Comparison of ENCODE assay signal across 1 cellular context in genomic region chr9:83707768-83708514, GRCh38.
TF ChIP-seq lines count a peak whose summit lies in the region.

TSS of gene UBQLN1 (minus strand) at chr9:83707958. CDS start at chr9:83707679, 279 bp downstream.

TF ChIP-seq in A549, 52 proteins besides CTCF, POLR2A, EP300 and RAD21 (continued from another document):
- TF ChIP-seq ZSCAN20 (CRISPR knock-in tag; IDR thresholded peaks at IDR 0.05) (no peak), CBX8 (IDR thresholded peaks at IDR 0.05) (no peak), FOSB (CRISPR knock-in tag; IDR thresholded peaks at IDR 0.05) (no peak), BHLHE40 (IDR thresholded peaks at IDR 0.05; ENCODE audit: low read depth, low read length) (no peak), NR3C1 (IDR thresholded peaks at IDR 0.05) (no peak), HEYL (CRISPR knock-in tag; IDR thresholded peaks at IDR 0.05) (no peak), KDM1A (IDR thresholded peaks at IDR 0.05; ENCODE audit: low read depth) (no peak), RARB (CRISPR knock-in tag; IDR thresholded peaks at IDR 0.05) (no peak), SREBF2 (IDR thresholded peaks at IDR 0.05) (no peak), ZC3H11A (IDR thresholded peaks at IDR 0.05) (no peak), POLR2AphosphoS2 (conservative IDR thresholded peaks at IDR 0.05; ENCODE audit: low read length) (no peak), HOXB13 (CRISPR knock-in tag; IDR thresholded peaks at IDR 0.05; ENCODE audit: low read depth) (no peak), SMC3 (IDR thresholded peaks at IDR 0.05) (no peak), HES2 (IDR thresholded peaks at IDR 0.05) (no peak), RNF2 (IDR thresholded peaks at IDR 0.05; ENCODE audit: borderline replicate concordance, low read depth) (no peak), FOSL2 (IDR thresholded peaks at IDR 0.05) (no peak), FOSL2 (CRISPR knock-in tag; IDR thresholded peaks at IDR 0.05) (peak; percentile 62), JUNB (IDR thresholded peaks at IDR 0.05) (no peak), BCL3 (IDR thresholded peaks at IDR 0.05) (peak; percentile 63; the same call in 2 of the 3 replicates), RCOR1 (IDR thresholded peaks at IDR 0.05; ENCODE audit: low read depth, low read length) (no peak), HOXA7 (CRISPR knock-in tag; IDR thresholded peaks at IDR 0.05) (no peak), USF2 (IDR thresholded peaks at IDR 0.05) (no peak), CHD2 (IDR thresholded peaks at IDR 0.05; ENCODE audit: low read length, partially characterized antibody) (no peak), MYC (IDR thresholded peaks at IDR 0.05; ENCODE audit: borderline replicate concordance, low read length) (no peak), TP53 (CRISPR knock-in tag; IDR thresholded peaks at IDR 0.05) (peak; percentile 85; the same call in 1 of the 2 replicates), HDAC2 (IDR thresholded peaks at IDR 0.05) (no peak), ZFP36 (IDR thresholded peaks at IDR 0.05; ENCODE audit: borderline replicate concordance, partially characterized antibody) (no peak)
- TF ChIP-seq, protein P1, sequence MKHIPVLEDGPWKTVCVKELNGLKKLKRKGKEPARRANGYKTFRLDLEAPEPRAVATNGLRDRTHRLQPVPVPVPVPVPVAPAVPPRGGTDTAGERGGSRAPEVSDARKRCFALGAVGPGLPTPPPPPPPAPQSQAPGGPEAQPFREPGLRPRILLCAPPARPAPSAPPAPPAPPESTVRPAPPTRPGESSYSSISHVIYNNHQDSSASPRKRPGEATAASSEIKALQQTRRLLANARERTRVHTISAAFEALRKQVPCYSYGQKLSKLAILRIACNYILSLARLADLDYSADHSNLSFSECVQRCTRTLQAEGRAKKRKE (CRISPR knock-in tag; IDR thresholded peaks at IDR 0.05; ENCODE audit: low read depth) = no peak
- TF ChIP-seq, protein P2, sequence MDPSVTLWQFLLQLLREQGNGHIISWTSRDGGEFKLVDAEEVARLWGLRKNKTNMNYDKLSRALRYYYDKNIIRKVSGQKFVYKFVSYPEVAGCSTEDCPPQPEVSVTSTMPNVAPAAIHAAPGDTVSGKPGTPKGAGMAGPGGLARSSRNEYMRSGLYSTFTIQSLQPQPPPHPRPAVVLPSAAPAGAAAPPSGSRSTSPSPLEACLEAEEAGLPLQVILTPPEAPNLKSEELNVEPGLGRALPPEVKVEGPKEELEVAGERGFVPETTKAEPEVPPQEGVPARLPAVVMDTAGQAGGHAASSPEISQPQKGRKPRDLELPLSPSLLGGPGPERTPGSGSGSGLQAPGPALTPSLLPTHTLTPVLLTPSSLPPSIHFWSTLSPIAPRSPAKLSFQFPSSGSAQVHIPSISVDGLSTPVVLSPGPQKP (IDR thresholded peaks at IDR 0.05; ENCODE audit: low read depth, low read length) = no peak
- TF ChIP-seq, protein P3, sequence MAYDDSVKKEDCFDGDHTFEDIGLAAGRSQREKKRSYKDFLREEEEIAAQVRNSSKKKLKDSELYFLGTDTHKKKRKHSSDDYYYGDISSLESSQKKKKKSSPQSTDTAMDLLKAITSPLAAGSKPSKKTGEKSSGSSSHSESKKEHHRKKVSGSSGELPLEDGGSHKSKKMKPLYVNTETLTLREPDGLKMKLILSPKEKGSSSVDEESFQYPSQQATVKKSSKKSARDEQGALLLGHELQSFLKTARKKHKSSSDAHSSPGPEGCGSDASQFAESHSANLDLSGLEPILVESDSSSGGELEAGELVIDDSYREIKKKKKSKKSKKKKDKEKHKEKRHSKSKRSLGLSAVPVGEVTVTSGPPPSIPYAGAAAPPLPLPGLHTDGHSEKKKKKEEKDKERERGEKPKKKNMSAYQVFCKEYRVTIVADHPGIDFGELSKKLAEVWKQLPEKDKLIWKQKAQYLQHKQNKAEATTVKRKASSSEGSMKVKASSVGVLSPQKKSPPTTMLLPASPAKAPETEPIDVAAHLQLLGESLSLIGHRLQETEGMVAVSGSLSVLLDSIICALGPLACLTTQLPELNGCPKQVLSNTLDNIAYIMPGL (CRISPR knock-in tag; IDR thresholded peaks at IDR 0.05; ENCODE audit: borderline replicate concordance) = no peak
